ENCODE assay signal across 11 cellular contexts in genomic region chr5:148469446-148470062, GRCh38.
DNase-seq lines count a peak whose midpoint lies in the region; ATAC-seq lines count a peak whose summit lies in the region.
"Had no signal": no experiment of that assay in that cellular context is flagged by ENCODE, and none has a peak within 500 bp of the region (broad histone marks: within the 10 kb centered on the region; RNA-seq: fewer than 3 reads in every experiment).

No MANE protein-coding gene starts in this region.

- CTCF ChIA-PET in activated CD8-positive, alpha-beta memory T cell treated with anti-CD3 and anti-CD28 coated beads, Interleukin-2, amount 10 ng/mL, durations not matched to agents 7 days and 5 days (lab: Charles Lee), result interaction anchor here (1.2 to 1.7 kb wide), 3 partner anchors 13 to 261 kb away, joined by 4 to 6 read pairs (median 5); no protein-coding TSS in a partner anchor

- no peak overlapping the region for H3K4me3 Mint-ChIP-seq in activated CD8-positive, alpha-beta memory T cell treated with anti-CD3 and anti-CD28 coated beads, Interleukin-2, amount 10 ng/mL, durations not matched to agents 7 days and 5 days
- H3K4me3 Mint-ChIP-seq: activated CD8-positive, alpha-beta T cell treated with anti-CD3 and anti-CD28 coated beads for 36 hours had no signal

- H3K27me3 Mint-ChIP-seq in activated CD8-positive, alpha-beta memory T cell treated with anti-CD3 and anti-CD28 coated beads, Interleukin-2, amount 10 ng/mL, durations not matched to agents 7 days and 5 days, result peaks cover 7% of the 10 kb centered on the region
- H3K27me3 Mint-ChIP-seq: activated CD8-positive, alpha-beta T cell treated with anti-CD3 and anti-CD28 coated beads for 36 hours had no signal

- DNase-seq in Daoy (ENCODE audit: low read depth) (peak; percentile 58), T1000 (lab: John Stamatoyannopoulos, UW) (peak; percentile 23), fibroblast of the conjunctiva (ENCODE audit: low read depth) (peak; percentile 3), occipital lobe (lab: John Stamatoyannopoulos, UW) (peak; percentile 40)
- DNase-seq in activated CD8-positive, alpha-beta memory T cell treated with anti-CD3 and anti-CD28 coated beads, Interleukin-2, amount 10 ng/mL, durations not matched to agents 7 days and 5 days, result no peak
- DNase-seq in stimulated activated CD8-positive, alpha-beta memory T cell treated with anti-CD3 and anti-CD28 coated beads, Interleukin-4, amount 100 ng/mL, for 48 hours, result no peak
- DNase-seq: activated CD8-positive, alpha-beta T cell treated with anti-CD3 and anti-CD28 coated beads for 36 hours; Calu3; Karpas-422 had no signal

- H3K27ac Mint-ChIP-seq in activated CD8-positive, alpha-beta memory T cell treated with anti-CD3 and anti-CD28 coated beads, Interleukin-2, amount 10 ng/mL, durations not matched to agents 7 days and 5 days, result no peak overlapping the region
- H3K27ac Mint-ChIP-seq: activated CD8-positive, alpha-beta T cell treated with anti-CD3 and anti-CD28 coated beads for 36 hours had no signal

- no peaks in the 10 kb centered on the region for H3K4me1 Mint-ChIP-seq in activated CD8-positive, alpha-beta memory T cell treated with anti-CD3 and anti-CD28 coated beads, Interleukin-2, amount 10 ng/mL, durations not matched to agents 7 days and 5 days

- no peaks in the 10 kb centered on the region for H3K36me3 Mint-ChIP-seq in activated CD8-positive, alpha-beta memory T cell treated with anti-CD3 and anti-CD28 coated beads, Interleukin-2, amount 10 ng/mL, durations not matched to agents 7 days and 5 days

- ATAC-seq in activated CD8-positive, alpha-beta memory T cell treated with anti-CD3 and anti-CD28 coated beads, Interleukin-2, amount 10 ng/mL, durations not matched to agents 7 days and 5 days, result no peak
- ATAC-seq in HG02852 (IDR thresholded peaks at IDR 0.05; ENCODE audit: unreplicated experiment), result no peak
- ATAC-seq in HG03039 (IDR thresholded peaks at IDR 0.05; ENCODE audit: unreplicated experiment), result no peak
- ATAC-seq: activated CD8-positive, alpha-beta T cell treated with anti-CD3 and anti-CD28 coated beads for 36 hours had no signal

- H3K9me3 Mint-ChIP-seq in activated CD8-positive, alpha-beta memory T cell treated with anti-CD3 and anti-CD28 coated beads, Interleukin-2, amount 10 ng/mL, durations not matched to agents 7 days and 5 days (ENCODE audit: low read depth), result no peaks in the 10 kb centered on the region
- H3K9me3 Mint-ChIP-seq: activated CD8-positive, alpha-beta T cell treated with anti-CD3 and anti-CD28 coated beads for 36 hours had no signal

Comparison
In these comparisons a context has a peak if more than half of its experiments do, and no peak if none do; other contexts are left out.
1. DNase-seq: peak in Daoy (single experiment), T1000 (single experiment), fibroblast of the conjunctiva (single experiment) and occipital lobe (single experiment); none in activated CD8-positive, alpha-beta memory T cell treated with anti-CD3 and anti-CD28 coated beads, Interleukin-2, amount 10 ng/mL, durations not matched to agents 7 days and 5 days (single experiment) and stimulated activated CD8-positive, alpha-beta memory T cell treated with anti-CD3 and anti-CD28 coated beads, Interleukin-4, amount 100 ng/mL, for 48 hours (single experiment).